26 cellular contexts compared by ENCODE assay signal in genomic region chr22:25797891-25798290, GRCh38. TPM values are rescaled to one million over a fixed set of nuclear protein-coding genes. Genes with fewer than 3 reads are reported as not detected.
"Had no signal": no experiment of that assay in that cellular context is flagged by ENCODE, and none has a peak within 500 bp of the region (broad histone marks: within the 10 kb centered on the region; RNA-seq: fewer than 3 reads in every experiment).

No MANE protein-coding gene starts in this region.

- H3K36me3 ChIP-seq: esophagus squamous epithelium, left lung, lower lobe of right lung had no signal

- H3K4me1 ChIP-seq: esophagus squamous epithelium, left lung, lower lobe of right lung, parathyroid adenoma, psoas muscle had no signal

- ATAC-seq: activated CD8-positive, alpha-beta memory T cell treated with anti-CD3 and anti-CD28 coated beads, Interleukin-2, amount 10 ng/mL, durations not matched to agents 7 days and 5 days; activated CD8-positive, alpha-beta T cell treated with anti-CD3 and anti-CD28 coated beads, Interleukin-2, amount 10 ng/mL, durations not matched to agents 7 days and 5 days; activated naive CD8-positive, alpha-beta T cell treated with anti-CD3 and anti-CD28 coated beads, Interleukin-2, amount 50 U/mL, for 24 hours; left lung; lower lobe of right lung; naive thymus-derived CD8-positive, alpha-beta T cell; stimulated activated memory B cell treated with anti-CD40 and anti-IgM and Interleukin-4, amounts not matched to agents 10 μg/mL and 1 μg/mL and 100 μg/mL, for 72 hours; stimulated activated naive CD8-positive, alpha-beta T cell treated with anti-CD3 and anti-CD28 coated beads, Interleukin-15, amount 100 ng/mL, for 72 hours had no signal

- H3K9me3 ChIP-seq: esophagus squamous epithelium, left lung, lower lobe of right lung, psoas muscle had no signal

- DNase-seq: activated B cell treated with CpG ODN at 0.5 μM for 24 hours; activated CD4-positive, alpha-beta T cell treated with anti-CD3 and anti-CD28 coated beads, Interleukin-2, amount 50 U/mL, for 1 hour; activated CD8-positive, alpha-beta memory T cell treated with anti-CD3 and anti-CD28 coated beads, Interleukin-2, amount 10 ng/mL, durations not matched to agents 7 days and 5 days; activated CD8-positive, alpha-beta T cell treated with anti-CD3 and anti-CD28 coated beads, Interleukin-2, amount 10 ng/mL, durations not matched to agents 7 days and 5 days; activated naive CD8-positive, alpha-beta T cell treated with anti-CD3 and anti-CD28 coated beads, Interleukin-2, amount 50 U/mL, for 24 hours; activated T-cell treated with anti-CD3 and anti-CD28 coated beads, Interleukin-2, amount 50 U/mL, for 48 hours; amygdala; central memory CD4-positive, alpha-beta T cell; dermis blood vessel endothelial cell; effector CD4-positive, alpha-beta T cell; esophagus squamous epithelium; foreskin melanocyte; left lung; lower lobe of right lung; mesenchymal stem cell; naive thymus-derived CD8-positive, alpha-beta T cell; nucleus accumbens; psoas muscle; stimulated activated CD4-positive, alpha-beta T cell treated with anti-CD3 and anti-CD28 coated beads, Interleukin-1b, Interleukin-23, amount 100 ng/mL, for 48 hours; stimulated activated CD4-positive, alpha-beta T cell treated with anti-CD3 and anti-CD28 coated beads, Interleukin-4, amount 100 ng/mL, for 4 hours; stimulated activated CD8-positive, alpha-beta memory T cell treated with anti-CD3 and anti-CD28 coated beads, Interleukin-4, amount 100 ng/mL, for 48 hours; stimulated activated naive CD8-positive, alpha-beta T cell treated with anti-CD3 and anti-CD28 coated beads, Interleukin-15, amount 100 ng/mL, for 72 hours had no signal

- H3K4me3 ChIP-seq: esophagus squamous epithelium, left lung, lower lobe of right lung, psoas muscle, smooth muscle cell had no signal

RNA-seq across cellular contexts. Expression of gene MYO18B, which starts 55.9 kb away (rescaled TPM):
- total RNA-seq: lower lobe of right lung, neural crest cell had no signal
